ENCODE assay signal across 8 cellular contexts in the genomic region with DNA sequence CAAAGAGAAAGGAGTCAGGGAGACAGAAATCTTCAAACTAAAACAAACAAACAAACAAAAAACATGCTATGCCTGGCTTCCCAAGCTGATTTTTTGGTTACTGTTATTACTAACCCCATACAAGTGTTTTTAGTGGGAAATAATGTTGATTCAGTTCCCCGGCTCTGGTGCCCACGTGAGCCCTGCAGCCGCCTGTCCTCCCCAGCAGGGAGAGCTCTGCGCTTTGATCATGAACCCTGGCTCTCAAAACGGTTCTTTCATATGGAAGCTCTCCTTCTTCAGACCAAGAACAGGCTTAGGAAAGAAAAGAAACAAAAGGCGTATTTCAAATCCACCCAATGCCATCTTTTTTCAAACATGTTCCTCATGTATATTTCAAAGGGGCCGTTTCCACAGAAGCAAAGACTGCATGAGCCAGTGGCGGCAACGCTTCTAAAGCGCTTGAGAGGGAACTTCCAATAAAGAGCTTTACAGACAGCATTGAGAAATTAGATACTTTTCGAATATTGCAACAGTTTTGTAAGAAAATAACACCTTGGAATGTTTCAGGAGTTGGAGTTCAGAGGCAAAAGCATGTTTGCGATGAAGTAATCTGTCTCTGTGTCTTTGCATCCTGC.
DNase-seq lines count a peak whose midpoint lies in the region; ATAC-seq, FAIRE-seq and TF ChIP-seq lines count a peak whose summit lies in the region.

No MANE protein-coding gene starts in this region.

- in situ Hi-C loops in K562 (cut with MboI): loop anchor here (25.0 kb wide), 1 partner anchor 1240 kb away; no protein-coding TSS in a partner anchor

- peaks cover 21 to 47% of the 10 kb centered on the region in 2 donors for H3K4me1 Mint-ChIP-seq in immature natural killer cell
- peaks cover 16% of the 10 kb centered on the region for H3K4me1 Mint-ChIP-seq in stimulated activated naive CD8-positive, alpha-beta T cell treated with anti-CD3 and anti-CD28 coated beads, Interleukin-15, amount 100 ng/mL, for 72 hours

- H3K27ac ChIP-seq in K562 (ENCODE audit: extremely low read depth, low read depth, low read length): no peak overlapping the region

- H3K4me1 ChIP-seq in K562 (replicated peaks in 1 of 2; ENCODE audit: control insufficient read depth in 2 of 2, insufficient read depth in 2 of 2, low read length in 2 of 2): peaks cover 3 to 9% of the 10 kb centered on the region in 2 experiments; a peak in 3 of 5 replicates

- H3K4me3 ChIP-seq in AG10803 (ENCODE audit: low read length) (no peak overlapping the region), K562 (no peak overlapping the region)

- no peak for TF ChIP-seq POLR2A in GM12892 (IDR thresholded peaks at IDR 0.05; ENCODE audit: low read depth, low read length)
- TF ChIP-seq POLR2A in K562 (conservative IDR thresholded peaks at IDR 0.05): no peak

- peaks cover 8 to 22% of the 10 kb centered on the region in 2 experiments; a peak in 3 of 5 replicates for H3K27me3 ChIP-seq in K562 (ENCODE audit: control insufficient read depth in 2 of 2, insufficient read depth in 2 of 2, low read length in 2 of 2)

- ATAC-seq in K562: peak; percentile 60
- ATAC-seq in stimulated activated naive CD8-positive, alpha-beta T cell treated with anti-CD3 and anti-CD28 coated beads, Interleukin-15, amount 100 ng/mL, for 72 hours: peak; percentile 58

- no TSS peak for BruUV-seq in K562 (replicated peaks; lab: Mats Ljungman, UMichigan)

- no peak overlapping the region for H3K4me3 Mint-ChIP-seq in immature natural killer cell
- no peak overlapping the region for H3K4me3 Mint-ChIP-seq in stimulated activated naive CD8-positive, alpha-beta T cell treated with anti-CD3 and anti-CD28 coated beads, Interleukin-15, amount 100 ng/mL, for 72 hours

- H3K9me3 Mint-ChIP-seq in immature natural killer cell: no peaks in the 10 kb centered on the region
- no peaks in the 10 kb centered on the region for H3K9me3 Mint-ChIP-seq in stimulated activated naive CD8-positive, alpha-beta T cell treated with anti-CD3 and anti-CD28 coated beads, Interleukin-15, amount 100 ng/mL, for 72 hours

- FAIRE-seq in GM12892 (lab: Jason Lieb, UNC) (no peak), K562 (lab: Jason Lieb, UNC) (peak; percentile 44)

- no peak for TF ChIP-seq EP300 in K562 (IDR thresholded peaks at IDR 0.05; ENCODE audit: low read length)

- H3K36me3 ChIP-seq in K562 (ENCODE audit: control insufficient read depth, insufficient read depth, low read length): no peaks in the 10 kb centered on the region

- no peaks in the 10 kb centered on the region for H3K79me2 ChIP-seq in K562 (ENCODE audit: control insufficient read depth, insufficient read depth, low read length)

- POLR2A ChIA-PET in K562 (lab: Yijun Ruan, JAX): interaction anchor here (0.6 kb wide), 1 partner anchor 185 kb away, joined by 3 read pairs; no protein-coding TSS in a partner anchor

- intact Hi-C loops in K562 (cut with micrococcal nuclease): loop anchor here (1.0 kb wide), 1 partner anchor 202 kb away; no protein-coding TSS in a partner anchor

- DNase-seq in AG10803 (ENCODE audit: low read depth): peak; percentile 64
- DNase-seq in GM12892 (ENCODE audit: insufficient read length): peak; percentile 32
- DNase-seq in HK-2 (ENCODE audit: unreplicated experiment): peak; percentile 14
- peak; percentile 75 for DNase-seq in NCI-H748 treated with DMSO at 0.1 percent for 48 hours (lab: John Stamatoyannopoulos, UW)
- peak; percentile 48 to 65 (median 58) for DNase-seq in K562 (ENCODE audit: extremely low read depth in 1 of 4, low spot score in 3 of 4)
- DNase-seq in immature natural killer cell: peak in 2 of 3 donors; percentile 15 to 18
- DNase-seq in stimulated activated naive CD8-positive, alpha-beta T cell treated with anti-CD3 and anti-CD28 coated beads, Interleukin-15, amount 100 ng/mL, for 72 hours: peak; percentile 8 to 24
- DNase-seq in activated CD4-positive, CD25-positive, alpha-beta regulatory T cell treated with anti-CD3 and anti-CD28 coated beads, Interleukin-2, amount 50 U/mL, for 72 hours: no peak

- H4K20me1 ChIP-seq in K562 (replicated peaks; ENCODE audit: control insufficient read depth, insufficient read depth, low read length): no peaks in the 10 kb centered on the region; the same call in 1 of the 2 replicates

- H3K27me3 Mint-ChIP-seq in immature natural killer cell (ENCODE audit: low read depth in 3 of 3): peaks cover 2 to 10% (median 10%) of the 10 kb centered on the region in 3 donors
- peaks cover 35% of the 10 kb centered on the region for H3K27me3 Mint-ChIP-seq in stimulated activated naive CD8-positive, alpha-beta T cell treated with anti-CD3 and anti-CD28 coated beads, Interleukin-15, amount 100 ng/mL, for 72 hours

- CTCF ChIA-PET in K562 (lab: Yijun Ruan, JAX; ENCODE audit: low intra/inter-chr PET ratio): interaction anchor here (0.6 kb wide), 1 partner anchor 200 kb away, joined by 7 read pairs; no protein-coding TSS in a partner anchor

- no peaks in the 10 kb centered on the region for H3K36me3 Mint-ChIP-seq in immature natural killer cell

- no peaks in the 10 kb centered on the region for H3K9me1 ChIP-seq in K562 (ENCODE audit: control insufficient read depth, insufficient read depth, low read length)

- TF ChIP-seq CTCF in AG10803 (conservative IDR thresholded peaks at IDR 0.05; ENCODE audit: low read length) (peak; percentile 78), K562 (IDR thresholded peaks at IDR 0.05 in 2 of 3, conservative IDR thresholded peaks at IDR 0.05 in 1 of 3; ENCODE audit: insufficient read depth in 2 of 3, low read depth in 1 of 3, low read length in 3 of 3) (peak; percentile 75 to 88 (median 87))

- H3K9me3 ChIP-seq in K562 (replicated peaks; ENCODE audit: control insufficient read depth, insufficient read depth, low read depth, low read length): no peaks in the 10 kb centered on the region

- H3K4me2 ChIP-seq in K562 (ENCODE audit: insufficient read depth, low read length): no peak overlapping the region

- no peak overlapping the region for H3K27ac Mint-ChIP-seq in immature natural killer cell
- H3K27ac Mint-ChIP-seq in stimulated activated naive CD8-positive, alpha-beta T cell treated with anti-CD3 and anti-CD28 coated beads, Interleukin-15, amount 100 ng/mL, for 72 hours: no peak overlapping the region

- H3K9ac ChIP-seq in K562 (ENCODE audit: insufficient read depth in 1 of 2, low read depth in 2 of 2, low read length in 2 of 2): no peak overlapping the region

- no peak overlapping the region for H2AFZ ChIP-seq in K562 (ENCODE audit: low read depth, low read length)

- peak; percentile 94 to 98 for TF ChIP-seq RAD21 in K562 (CRISPR knock-in tag; conservative IDR thresholded peaks at IDR 0.05 in 1 of 2, IDR thresholded peaks at IDR 0.05 in 1 of 2)

- WGBS in K562 (ENCODE audit: insufficient coverage, low coverage, missing lambda C conversion rate): 20% methylated on average over 12 of the region's 12 CpGs

TF ChIP-seq in K562, 482 proteins besides CTCF, POLR2A, EP300 and RAD21 (continues in another document):
- TF ChIP-seq ZNF696 (CRISPR knock-in tag; conservative IDR thresholded peaks at IDR 0.05) (no peak), DIDO1 (tag; IDR thresholded peaks at IDR 0.05; ENCODE audit: low read depth) (no peak), JUND (IDR thresholded peaks at IDR 0.05; ENCODE audit: borderline replicate concordance, low read depth, low read length) (0 out of 2 replicates have a peak, but pooled peaks have one; percentile 34), JUND (tag; IDR thresholded peaks at IDR 0.05; ENCODE audit: borderline replicate concordance, low read depth, low read length) (no peak), POU5F1 (IDR thresholded peaks at IDR 0.05; ENCODE audit: borderline replicate concordance, low read depth, low read length, partially characterized antibody) (no peak), NR2C1 (IDR thresholded peaks at IDR 0.05) (no peak), NR2C1 (tag; IDR thresholded peaks at IDR 0.05) (no peak), E2F3 (CRISPR knock-in tag; IDR thresholded peaks at IDR 0.05) (no peak), SAFB2 (IDR thresholded peaks at IDR 0.05; ENCODE audit: borderline replicate concordance, low read depth, low read length, severe bottlenecking) (no peak), GTF2F1 (IDR thresholded peaks at IDR 0.05; ENCODE audit: low read depth, low read length) (no peak), FIP1L1 (IDR thresholded peaks at IDR 0.05; ENCODE audit: low read depth, low read length, poor library complexity, severe bottlenecking) (no peak), BHLHE40 (IDR thresholded peaks at IDR 0.05; ENCODE audit: low read length) (peak; percentile 62), SIRT6 (IDR thresholded peaks at IDR 0.05; ENCODE audit: low read depth, low read length) (no peak), CHD2 (IDR thresholded peaks at IDR 0.05; ENCODE audit: low read depth, low read length) (no peak), RBM15 (IDR thresholded peaks at IDR 0.05; ENCODE audit: insufficient read depth, low read length) (no peak)
- TF ChIP-seq, protein P1, sequence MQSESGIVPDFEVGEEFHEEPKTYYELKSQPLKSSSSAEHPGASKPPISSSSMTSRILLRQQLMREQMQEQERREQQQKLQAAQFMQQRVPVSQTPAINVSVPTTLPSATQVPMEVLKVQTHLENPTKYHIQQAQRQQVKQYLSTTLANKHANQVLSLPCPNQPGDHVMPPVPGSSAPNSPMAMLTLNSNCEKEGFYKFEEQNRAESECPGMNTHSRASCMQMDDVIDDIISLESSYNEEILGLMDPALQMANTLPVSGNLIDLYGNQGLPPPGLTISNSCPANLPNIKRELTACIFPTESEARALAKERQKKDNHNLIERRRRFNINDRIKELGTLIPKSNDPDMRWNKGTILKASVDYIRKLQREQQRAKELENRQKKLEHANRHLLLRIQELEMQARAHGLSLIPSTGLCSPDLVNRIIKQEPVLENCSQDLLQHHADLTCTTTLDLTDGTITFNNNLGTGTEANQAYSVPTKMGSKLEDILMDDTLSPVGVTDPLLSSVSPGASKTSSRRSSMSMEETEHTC (IDR thresholded peaks at IDR 0.05): peak; percentile 50; the same call in 1 of the 2 replicates
- TF ChIP-seq, protein P2, sequence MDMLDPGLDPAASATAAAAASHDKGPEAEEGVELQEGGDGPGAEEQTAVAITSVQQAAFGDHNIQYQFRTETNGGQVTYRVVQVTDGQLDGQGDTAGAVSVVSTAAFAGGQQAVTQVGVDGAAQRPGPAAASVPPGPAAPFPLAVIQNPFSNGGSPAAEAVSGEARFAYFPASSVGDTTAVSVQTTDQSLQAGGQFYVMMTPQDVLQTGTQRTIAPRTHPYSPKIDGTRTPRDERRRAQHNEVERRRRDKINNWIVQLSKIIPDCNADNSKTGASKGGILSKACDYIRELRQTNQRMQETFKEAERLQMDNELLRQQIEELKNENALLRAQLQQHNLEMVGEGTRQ (CRISPR knock-in tag; IDR thresholded peaks at IDR 0.05): peak; percentile 84
